Comparison of ENCODE assay signal across 8 cellular contexts in the genomic region with DNA sequence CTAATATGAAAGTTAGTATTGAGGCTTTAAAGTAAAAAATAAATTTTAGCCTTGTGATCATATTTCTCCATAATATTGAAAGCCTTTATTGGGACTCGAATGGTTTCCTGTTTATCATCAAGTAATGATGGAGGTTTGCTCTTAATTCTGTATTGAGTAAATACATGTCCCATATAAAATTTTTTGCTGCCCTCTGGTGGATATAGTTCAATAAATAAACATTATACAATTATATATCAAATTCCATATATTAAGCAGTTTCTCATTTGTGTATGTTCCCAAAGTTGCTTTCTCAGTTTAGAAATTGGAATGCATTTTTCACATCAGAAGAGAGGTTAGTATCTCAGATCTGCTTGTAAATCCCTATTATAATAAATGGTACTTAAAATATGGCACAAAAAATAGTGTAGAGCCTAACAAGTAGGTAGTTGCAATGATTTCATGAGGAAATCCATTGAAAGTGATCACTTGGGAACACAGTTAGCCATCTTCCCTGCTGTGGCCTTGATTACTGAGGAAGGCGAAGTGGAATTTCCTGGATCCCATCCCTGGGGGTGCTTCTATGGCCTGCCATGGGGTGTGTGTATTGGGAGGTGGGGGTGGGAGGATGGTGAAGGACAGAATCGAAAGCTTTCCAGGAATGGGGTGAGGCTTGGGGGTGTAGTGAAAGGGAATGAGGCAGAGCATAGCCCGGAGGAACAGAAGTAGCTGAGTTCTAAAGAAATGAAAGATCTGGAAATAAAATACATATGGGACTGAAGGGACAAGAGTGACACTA.
A peak's percentile ranks its signal among the peaks of the same experiment; 100 is the strongest.
DNase-seq lines count a peak whose midpoint lies in the region; ATAC-seq and TF ChIP-seq lines count a peak whose summit lies in the region.

No MANE protein-coding gene starts in this region.

- ATAC-seq in natural killer cell = peak; percentile 54 to 68 (median 68)
- no peak for ATAC-seq in natural killer cell treated with Interleukin-12 subunit alpha and Interleukin-12 subunit beta and Interleukin-15 and Interleukin-18, amount 100 ng/mL, for 72 hours
- ATAC-seq in central memory CD8-positive, alpha-beta T cell (replicated peaks; ENCODE audit: extremely low read depth, poor library complexity, severe bottlenecking) = peak; percentile 71
- ATAC-seq in GM19463 (IDR thresholded peaks at IDR 0.05; ENCODE audit: unreplicated experiment) = no peak

- no peak overlapping the region for H3K27ac Mint-ChIP-seq in natural killer cell
- H3K27ac Mint-ChIP-seq in natural killer cell treated with Interleukin-12 subunit alpha and Interleukin-12 subunit beta and Interleukin-15 and Interleukin-18, amount 100 ng/mL, for 72 hours = peak overlapping the region in 1 of 2 donors; percentile 32
- no peak overlapping the region for H3K27ac Mint-ChIP-seq in central memory CD8-positive, alpha-beta T cell (ENCODE audit: low read depth)
- H3K27ac Mint-ChIP-seq in activated T-helper 2 cell treated with anti-CD3 and anti-CD28 coated beads, Interferon-gamma antibody, Interleukin-2, Interleukin-4, amounts not matched to agents 10 μg/mL and 5 μg/mL and 100 μg/mL, durations not matched to agents 14 hours and 24 hours and 36 hours = no peak overlapping the region

- DNase-seq in natural killer cell (no peak), NCI-H524 treated with DMSO at 0.1 percent for 48 hours (lab: John Stamatoyannopoulos, UW) (peak; percentile 30), midbrain (lab: John Stamatoyannopoulos, UW) (peak; percentile 61), SHP77 (lab: John Stamatoyannopoulos, UW) (no peak)
- no peak for DNase-seq in natural killer cell treated with Interleukin-12 subunit alpha and Interleukin-12 subunit beta and Interleukin-15 and Interleukin-18, amount 100 ng/mL, for 72 hours (ENCODE audit: low spot score)
- no peak for DNase-seq in central memory CD8-positive, alpha-beta T cell (ENCODE audit: low spot score in 2 of 2)
- DNase-seq in activated T-helper 2 cell treated with anti-CD3 and anti-CD28 coated beads, Interferon-gamma antibody, Interleukin-2, Interleukin-4, amounts not matched to agents 10 μg/mL and 5 μg/mL and 100 μg/mL, durations not matched to agents 14 hours and 24 hours and 36 hours (ENCODE audit: low spot score) = no peak

- no peak overlapping the region for H3K4me3 Mint-ChIP-seq in natural killer cell
- no peak overlapping the region for H3K4me3 Mint-ChIP-seq in natural killer cell treated with Interleukin-12 subunit alpha and Interleukin-12 subunit beta and Interleukin-15 and Interleukin-18, amount 100 ng/mL, for 72 hours
- no peak overlapping the region for H3K4me3 Mint-ChIP-seq in central memory CD8-positive, alpha-beta T cell
- H3K4me3 Mint-ChIP-seq in activated T-helper 2 cell treated with anti-CD3 and anti-CD28 coated beads, Interferon-gamma antibody, Interleukin-2, Interleukin-4, amounts not matched to agents 10 μg/mL and 5 μg/mL and 100 μg/mL, durations not matched to agents 14 hours and 24 hours and 36 hours (ENCODE audit: low read depth) = no peak overlapping the region

- intact Hi-C loops in natural killer cell (cut with micrococcal nuclease) = loop anchor here (1.0 kb wide), 1 partner anchor 224 kb away; no protein-coding TSS in a partner anchor
- intact Hi-C loops in activated T-helper 2 cell treated with anti-CD3 and anti-CD28 coated beads, Interferon-gamma antibody, Interleukin-2, Interleukin-4, amounts not matched to agents 10 μg/mL and 5 μg/mL and 100 μg/mL, durations not matched to agents 14 hours and 24 hours and 36 hours (cut with micrococcal nuclease) = loop anchor here (1.0 to 5.0 kb wide), 2 partner anchors 224 to 516 kb away; no protein-coding TSS in a partner anchor

- H3K9me3 Mint-ChIP-seq in natural killer cell = no peaks in the 10 kb centered on the region
- H3K9me3 Mint-ChIP-seq in natural killer cell treated with Interleukin-12 subunit alpha and Interleukin-12 subunit beta and Interleukin-15 and Interleukin-18, amount 100 ng/mL, for 72 hours = peaks cover 3% of the 10 kb centered on the region
- peaks cover 6% of the 10 kb centered on the region for H3K9me3 Mint-ChIP-seq in central memory CD8-positive, alpha-beta T cell
- H3K9me3 Mint-ChIP-seq in activated T-helper 2 cell treated with anti-CD3 and anti-CD28 coated beads, Interferon-gamma antibody, Interleukin-2, Interleukin-4, amounts not matched to agents 10 μg/mL and 5 μg/mL and 100 μg/mL, durations not matched to agents 14 hours and 24 hours and 36 hours = peaks cover 14% of the 10 kb centered on the region

- peaks cover 0 to 4% of the 10 kb centered on the region in 2 donors for H3K4me1 Mint-ChIP-seq in natural killer cell
- peaks cover 11 to 13% of the 10 kb centered on the region in 2 donors for H3K4me1 Mint-ChIP-seq in natural killer cell treated with Interleukin-12 subunit alpha and Interleukin-12 subunit beta and Interleukin-15 and Interleukin-18, amount 100 ng/mL, for 72 hours (ENCODE audit: low read depth in 2 of 2)
- no peaks in the 10 kb centered on the region for H3K4me1 Mint-ChIP-seq in central memory CD8-positive, alpha-beta T cell
- H3K4me1 Mint-ChIP-seq in activated T-helper 2 cell treated with anti-CD3 and anti-CD28 coated beads, Interferon-gamma antibody, Interleukin-2, Interleukin-4, amounts not matched to agents 10 μg/mL and 5 μg/mL and 100 μg/mL, durations not matched to agents 14 hours and 24 hours and 36 hours (ENCODE audit: low read depth) = peaks cover 6% of the 10 kb centered on the region

- peaks cover 0 to 2% of the 10 kb centered on the region in 2 donors for H3K27me3 Mint-ChIP-seq in natural killer cell (ENCODE audit: low read depth in 2 of 2)
- no peaks in the 10 kb centered on the region for H3K27me3 Mint-ChIP-seq in natural killer cell treated with Interleukin-12 subunit alpha and Interleukin-12 subunit beta and Interleukin-15 and Interleukin-18, amount 100 ng/mL, for 72 hours
- no peaks in the 10 kb centered on the region for H3K27me3 Mint-ChIP-seq in central memory CD8-positive, alpha-beta T cell
- no peaks in the 10 kb centered on the region for H3K27me3 Mint-ChIP-seq in activated T-helper 2 cell treated with anti-CD3 and anti-CD28 coated beads, Interferon-gamma antibody, Interleukin-2, Interleukin-4, amounts not matched to agents 10 μg/mL and 5 μg/mL and 100 μg/mL, durations not matched to agents 14 hours and 24 hours and 36 hours (ENCODE audit: low read depth)

- no peaks in the 10 kb centered on the region for H3K36me3 Mint-ChIP-seq in natural killer cell
- H3K36me3 Mint-ChIP-seq in natural killer cell treated with Interleukin-12 subunit alpha and Interleukin-12 subunit beta and Interleukin-15 and Interleukin-18, amount 100 ng/mL, for 72 hours = peaks cover 15% of the 10 kb centered on the region
- H3K36me3 Mint-ChIP-seq in central memory CD8-positive, alpha-beta T cell (ENCODE audit: insufficient read depth) = no peaks in the 10 kb centered on the region
- H3K36me3 Mint-ChIP-seq in activated T-helper 2 cell treated with anti-CD3 and anti-CD28 coated beads, Interferon-gamma antibody, Interleukin-2, Interleukin-4, amounts not matched to agents 10 μg/mL and 5 μg/mL and 100 μg/mL, durations not matched to agents 14 hours and 24 hours and 36 hours (ENCODE audit: low read depth) = no peaks in the 10 kb centered on the region

- TF ChIP-seq CTCF in natural killer cell (IDR thresholded peaks at IDR 0.05) = peak; percentile 65

Comparison
In these comparisons a context has a peak if more than half of its experiments do, and no peak if none do; other contexts are left out.
1. ATAC-seq: peak in natural killer cell (3 of 3) and central memory CD8-positive, alpha-beta T cell (single experiment); none in natural killer cell treated with Interleukin-12 subunit alpha and Interleukin-12 subunit beta and Interleukin-15 and Interleukin-18, amount 100 ng/mL, for 72 hours (0 of 2) and GM19463 (single experiment).
2. DNase-seq: peak in NCI-H524 treated with DMSO at 0.1 percent for 48 hours (single experiment) and midbrain (single experiment); none in natural killer cell (single experiment), natural killer cell treated with Interleukin-12 subunit alpha and Interleukin-12 subunit beta and Interleukin-15 and Interleukin-18, amount 100 ng/mL, for 72 hours (single experiment), central memory CD8-positive, alpha-beta T cell (0 of 2), SHP77 (0 of 2) and activated T-helper 2 cell treated with anti-CD3 and anti-CD28 coated beads, Interferon-gamma antibody, Interleukin-2, Interleukin-4, amounts not matched to agents 10 μg/mL and 5 μg/mL and 100 μg/mL, durations not matched to agents 14 hours and 24 hours and 36 hours (single experiment).